Comparison of ENCODE assay signal across 13 cellular contexts in the genomic region with DNA sequence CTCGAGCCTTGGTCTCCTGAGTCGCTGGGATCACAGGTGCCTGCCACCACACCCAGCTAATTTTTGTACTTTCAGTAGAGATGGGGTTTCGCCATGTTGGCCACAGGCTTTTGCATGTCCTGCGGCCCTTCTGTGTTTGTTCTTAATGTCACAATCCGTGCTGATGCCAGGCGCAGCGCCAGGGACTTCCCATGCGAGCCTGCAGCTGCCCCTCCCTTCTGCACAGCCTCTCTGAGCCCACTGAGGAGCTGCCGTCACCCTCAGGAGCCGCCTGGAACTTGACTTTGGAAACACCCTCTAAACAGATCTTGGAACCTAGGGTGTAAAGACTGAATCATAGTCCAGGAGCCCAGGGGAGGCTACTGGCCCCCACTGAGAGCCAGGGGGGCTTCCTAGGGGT. TPM values are rescaled to one million over a fixed set of nuclear protein-coding genes. Genes with fewer than 3 reads are reported as not detected.
DNase-seq lines count a peak whose midpoint lies in the region; ATAC-seq, FAIRE-seq and TF ChIP-seq lines count a peak whose summit lies in the region.
"Not testable (repeated sequence)": the region's sequence is repeated elsewhere in the genome, so short reads cannot be mapped to it uniquely, and the experiment has no call there.
"Had no signal": no experiment of that assay in that cellular context is flagged by ENCODE, and none has a peak within 500 bp of the region (broad histone marks: within the 10 kb centered on the region; RNA-seq: fewer than 3 reads in every experiment).

No MANE protein-coding gene starts in this region.

- in situ Hi-C loops in Caki2 (cut with HindIII; ENCODE audit: low pct_unique_long_range_greater_than_20kb, low sequenced_read_pairs) = not testable (repeated sequence)

- not testable (repeated sequence) for H4K20me1 ChIP-seq in KMS-11 (ENCODE audit: insufficient read depth)

- TF ChIP-seq EP300 in tibial nerve (IDR thresholded peaks at IDR 0.05) = peak in 1 of 2 donors; percentile 40

- not testable (repeated sequence) for FAIRE-seq in pancreas (lab: Jason Lieb, UNC)

- H3K4me3 ChIP-seq in KMS-11 (IDR thresholded peaks at IDR 0.05; ENCODE audit: insufficient read depth, low read depth, low read length); cardiac fibroblast (replicated peaks in 1 of 2; ENCODE audit: low read depth in 2 of 2, low read length in 2 of 2); pancreas; tibial nerve: not testable (repeated sequence)

- not testable (repeated sequence) for TF ChIP-seq POLR2A in tibial nerve (IDR thresholded peaks at IDR 0.05)

- TF ChIP-seq CTCF in KMS-11 (conservative IDR thresholded peaks at IDR 0.05; ENCODE audit: low read depth, low read length); RWPE1 (conservative IDR thresholded peaks at IDR 0.05; ENCODE audit: low read depth); cardiac fibroblast (IDR thresholded peaks at IDR 0.05; ENCODE audit: low read depth, low read length); pancreas (IDR thresholded peaks at IDR 0.05); tibial nerve (IDR thresholded peaks at IDR 0.05): not testable (repeated sequence)
- peak; percentile 33 for TF ChIP-seq CTCF in foreskin keratinocyte (conservative IDR thresholded peaks at IDR 0.05)

- H3K36me3 ChIP-seq in KMS-11 (ENCODE audit: insufficient read depth); pancreas; tibial nerve: not testable (repeated sequence)

- not testable (repeated sequence) for H3K79me2 ChIP-seq in KMS-11 (ENCODE audit: insufficient read depth, low read depth)

- H3K9ac ChIP-seq in KMS-11 = peak overlapping the region; percentile 59; the same call in 1 of the 2 replicates

- 67% methylated on average over 10 of the region's 10 CpGs for WGBS in pancreas, 2 donors
- WGBS in tibial nerve, 2 donors = 39 to 60% methylated on average over 10 of the region's 10 CpGs

- H2AFZ ChIP-seq in KMS-11 (ENCODE audit: low read depth) = peak overlapping the region; percentile 59; the same call in 1 of the 2 replicates

- H3K27ac ChIP-seq in KMS-11 (peak overlapping the region; percentile 94), RWPE1 (peak overlapping the region; percentile 48), pancreas (peak overlapping the region in 1 of 4 donors; percentile 23), tibial nerve (peak overlapping the region in 3 of 4 donors; percentile 12 to 59 (median 25))
- H3K27ac ChIP-seq in foreskin keratinocyte = not testable (repeated sequence)

- intact Hi-C loops in pancreas (cut with DNase I) = not testable (repeated sequence)

- ATAC-seq in foreskin keratinocyte (peak; percentile 68), left lobe of liver (peak; percentile 71), pancreas (peak in 3 of 4 donors; percentile 66 to 84 (median 82))

- POLR2A ChIA-PET in RWPE1 (lab: Yijun Ruan, JAX; ENCODE audit: low non-redundant PET) = not testable (repeated sequence)

- peaks cover 20% of the 10 kb centered on the region for H3K4me1 ChIP-seq in KMS-11 (ENCODE audit: low read depth, poor library complexity, severe bottlenecking)
- H3K4me1 ChIP-seq in foreskin keratinocyte, pancreas, tibial nerve: not testable (repeated sequence)

- CTCF ChIA-PET in RWPE1 (lab: Yijun Ruan, JAX) = interaction anchor here (0.7 kb wide), 1 partner anchor 358 kb away, joined by 6 read pairs; no protein-coding TSS in a partner anchor

- peak overlapping the region; percentile 57; the same call in 1 of the 2 replicates for H3K4me2 ChIP-seq in KMS-11

- H3K27me3 ChIP-seq in KMS-11 (ENCODE audit: insufficient read depth, low read depth); foreskin keratinocyte; pancreas; tibial nerve: not testable (repeated sequence)

- DNase-seq in Caki2 (ENCODE audit: low read depth) (peak; percentile 93), cardiac fibroblast (ENCODE audit: low read depth in 2 of 2) (peak; percentile 40 to 56), foreskin keratinocyte (peak; percentile 65 to 70), left lobe of liver (ENCODE audit: low spot score) (peak; percentile 97), pancreas (peak in 5 of 6 donors; percentile 44 to 71 (median 59)), tibial nerve (ENCODE audit: low spot score in 2 of 2) (peak; percentile 75 to 85)
- not testable (repeated sequence) for DNase-seq in RWPE1 (ENCODE audit: low spot score)

- H3K9me3 ChIP-seq in pancreas, tibial nerve: not testable (repeated sequence)

RNA-seq across cellular contexts. Expression of gene SPDYE17, which starts 24.2 kb away (rescaled TPM):
- total RNA-seq in Caki2 (2014; rRNA removed; shearing (Covaris generic); ENCODE audit: low replicate concordance) = not detected in 2 replicates
- not detected in 2 replicates for total RNA-seq in foreskin keratinocyte
- not detected in 2 replicates for polyA plus RNA-seq in foreskin keratinocyte
- total RNA-seq in left lobe of liver = not detected
- total RNA-seq in pancreas = not detected
- not detected for polyA plus RNA-seq in pancreas
- not detected for total RNA-seq in tibial nerve
- total RNA-seq: activated CD4-positive, alpha-beta memory T cell treated with anti-CD3 and anti-CD28 coated beads, Interleukin-2, amount 10 ng/mL, durations not matched to agents 7 days and 5 days; activated naive CD8-positive, alpha-beta T cell treated with anti-CD3 and anti-CD28 coated beads, Interleukin-2, amount 10 ng/mL, durations not matched to agents 7 days and 5 days; activated T-cell treated with anti-CD3 and anti-CD28 coated beads, Interleukin-2, amount 50 U/mL, for 72 hours; progenitor cell of endocrine pancreas had no signal
- polyA plus RNA-seq: thymus had no signal

RNA-seq across cellular contexts. Expression of gene SPDYE18, which starts 54.4 kb away (rescaled TPM):
- not detected in 2 replicates for total RNA-seq in Caki2 (2014; rRNA removed; shearing (Covaris generic); ENCODE audit: low replicate concordance)
- total RNA-seq in foreskin keratinocyte = not detected in 2 replicates
- polyA plus RNA-seq in foreskin keratinocyte = not detected in 2 replicates
- total RNA-seq in left lobe of liver = 0.60 TPM
- under 1 TPM in 5 of 6 donors, not detected in 1; 0.31 to 0.87 (median 0.37) TPM for total RNA-seq in pancreas
- under 1 TPM; 0.49 to 0.70 TPM for polyA plus RNA-seq in pancreas
- total RNA-seq in tibial nerve = 1 to 10 TPM; 3.1 to 8.4 (median 4.4) TPM
